In the genomic region with DNA sequence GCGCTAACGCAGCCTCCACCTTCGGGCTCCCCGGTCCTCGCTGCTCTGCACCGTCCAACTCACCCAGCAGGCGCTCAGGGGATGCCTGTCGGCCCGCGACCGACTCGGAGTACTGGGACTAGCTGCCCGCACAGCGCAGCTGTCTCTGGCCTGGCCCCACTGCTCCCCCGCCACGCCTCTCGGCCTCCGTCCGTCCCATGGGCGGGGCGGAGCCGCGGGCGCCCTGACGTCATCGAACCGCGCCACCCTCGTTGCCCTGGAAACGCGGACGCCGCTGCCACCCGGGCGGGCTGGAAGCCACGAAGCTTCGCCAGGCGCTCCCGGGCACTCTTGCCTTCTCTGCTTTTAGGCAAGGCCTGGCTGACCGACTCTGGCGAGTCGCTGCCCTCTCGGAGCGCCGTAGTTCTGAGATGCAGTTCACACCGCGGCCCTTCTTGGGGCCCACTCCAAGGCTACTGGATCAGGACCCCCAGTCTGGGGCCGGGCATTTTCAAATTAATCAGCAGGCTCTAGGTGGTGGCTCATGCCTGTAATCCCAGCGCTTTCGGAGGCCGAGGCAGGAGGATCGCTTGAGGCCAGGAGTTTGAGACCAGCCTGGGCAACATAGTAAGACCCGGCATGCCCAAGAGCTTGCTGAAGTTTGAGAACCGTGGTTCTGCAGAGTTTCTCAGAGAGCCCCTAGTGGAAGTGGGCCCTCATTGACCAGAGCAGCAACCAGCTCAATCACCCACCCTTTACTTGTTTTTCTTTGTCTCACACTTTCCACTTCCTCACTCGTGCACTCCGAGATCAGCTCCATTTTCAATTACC, we compare ENCODE assay signal across 8 cellular contexts. TPM values are rescaled to one million over a fixed set of nuclear protein-coding genes. Genes with fewer than 3 reads are reported as not detected.
DNase-seq lines count a peak whose midpoint lies in the region; ATAC-seq and TF ChIP-seq lines count a peak whose summit lies in the region.

No MANE protein-coding gene starts in this region.

- peak overlapping the region; percentile 15 to 92 (median 69) for H3K4me3 ChIP-seq in adrenal gland
- H3K4me3 ChIP-seq in heart right ventricle, result peak overlapping the region; percentile 62 to 99 (median 84)
- peak overlapping the region; percentile 86 for H3K4me3 ChIP-seq in urinary bladder (ENCODE audit: low read depth, low read length)

- H3K4me3 Mint-ChIP-seq in progenitor cell of endocrine pancreas (ENCODE audit: low read depth), result peak overlapping the region; percentile 90

- no peaks in the 10 kb centered on the region for H3K27me3 ChIP-seq in adrenal gland
- no peaks in the 10 kb centered on the region for H3K27me3 ChIP-seq in heart right ventricle

- H3K4me1 Mint-ChIP-seq in progenitor cell of endocrine pancreas (ENCODE audit: low read depth), result peaks cover 17% of the 10 kb centered on the region

- WGBS in adrenal gland, 4 donors, result 1 to 22% (median 3%) methylated on average over 4 to 56 of the region's 56 CpGs
- WGBS in heart right ventricle, 2 donors, result 1 to 2% methylated on average over 56 of the region's 56 CpGs
- 2% methylated on average over 56 of the region's 56 CpGs for WGBS in urinary bladder

- TF ChIP-seq CTCF in GM13977 (IDR thresholded peaks at IDR 0.05; ENCODE audit: extremely low read depth, insufficient read depth, missing control alignments) (peak; percentile 19), adrenal gland (IDR thresholded peaks at IDR 0.05) (peak in 3 of 6 experiments; percentile 25 to 26 (median 26)), heart right ventricle (IDR thresholded peaks at IDR 0.05) (peak in 1 of 9 donors; percentile 10), progenitor cell of endocrine pancreas (IDR thresholded peaks at IDR 0.05; ENCODE audit: unreplicated experiment) (peak; percentile 60)

- H3K9me3 ChIP-seq in adrenal gland (replicated peaks in 1 of 3) (no peaks in the 10 kb centered on the region), heart right ventricle (no peaks in the 10 kb centered on the region)

- H3K9me3 Mint-ChIP-seq in progenitor cell of endocrine pancreas (ENCODE audit: low read depth), result no peaks in the 10 kb centered on the region

- H3K4me1 ChIP-seq in adrenal gland (replicated peaks in 1 of 2) (peaks cover 7 to 15% of the 10 kb centered on the region in 2 donors), heart right ventricle (peaks cover 0 to 61% (median 42%) of the 10 kb centered on the region in 9 donors), urinary bladder (ENCODE audit: insufficient read depth) (peaks cover 2% of the 10 kb centered on the region)

- TF ChIP-seq POLR2A in adrenal gland (IDR thresholded peaks at IDR 0.05), result peak; percentile 57 to 84

- DNase-seq in GM13977 (ENCODE audit: low spot score), result peak; percentile 94
- DNase-seq in NCI-H1417 (lab: John Stamatoyannopoulos, UW), result peak; percentile 81 to 92 (median 89)
- DNase-seq in SW480 (ENCODE audit: low spot score), result peak; percentile 69
- DNase-seq in adrenal gland, result peak; percentile 89 to 95 (median 94)
- peak; percentile 86 to 93 for DNase-seq in heart right ventricle
- peak; percentile 95 for DNase-seq in progenitor cell of endocrine pancreas (ENCODE audit: low spot score, unreplicated experiment)

- in situ Hi-C loops in GM13977 (cut with MboI; ENCODE audit: low pct_unique_long_range_greater_than_20kb, low sequenced_read_pairs, unreplicated experiment), result no loop called here

- peak; percentile 97 for ATAC-seq in HG02798 (IDR thresholded peaks at IDR 0.05; ENCODE audit: poor library complexity, unreplicated experiment)
- peak; percentile 97 to 98 (median 98) for ATAC-seq in heart right ventricle

- H3K27me3 Mint-ChIP-seq in progenitor cell of endocrine pancreas, result no peaks in the 10 kb centered on the region

- H3K27ac ChIP-seq in adrenal gland, result peak overlapping the region in 4 of 5 donors; percentile 75 to 85 (median 80)
- H3K27ac ChIP-seq in heart right ventricle, result peak overlapping the region; percentile 67 to 94 (median 91)
- H3K27ac ChIP-seq in urinary bladder (ENCODE audit: low read depth), result peak overlapping the region; percentile 66

- intact Hi-C loops in adrenal gland (cut with DNase I) (loop anchor here in 1 of 2 donors (10.0 kb wide), 1 partner anchor 264 kb away; no protein-coding TSS in a partner anchor), heart right ventricle (cut with DNase I) (loop anchor here in 1 of 10 donors (1.0 kb wide), 1 partner anchor 12 kb away; a partner anchor contains a TSS)

- no peaks in the 10 kb centered on the region for H3K36me3 ChIP-seq in adrenal gland (replicated peaks in 1 of 2)
- H3K36me3 ChIP-seq in heart right ventricle, result peaks cover 0 to 11% (median 0%) of the 10 kb centered on the region in 9 donors
- H3K36me3 ChIP-seq in urinary bladder (ENCODE audit: insufficient read depth), result no peaks in the 10 kb centered on the region

- H3K27ac Mint-ChIP-seq in progenitor cell of endocrine pancreas, result peak overlapping the region; percentile 95

- H3K36me3 Mint-ChIP-seq in progenitor cell of endocrine pancreas (ENCODE audit: insufficient read depth), result no peaks in the 10 kb centered on the region

RNA-seq across cellular contexts. Expression of a gene that starts 12.0 kb away (rescaled TPM):
- 10 to 100 TPM; 24.3 to 44.2 (median 26.3) TPM for total RNA-seq in adrenal gland
- 10 to 100 TPM; 10.4 to 29.4 (median 27.3) TPM for polyA plus RNA-seq in adrenal gland
- 10 to 100 TPM; 21.6 to 28.9 (median 25.6) TPM for total RNA-seq in heart right ventricle
- 10 to 100 TPM; 17.9 to 18.5 TPM for polyA plus RNA-seq in heart right ventricle
- 22.6 and 25.3 TPM in 2 replicates for total RNA-seq in progenitor cell of endocrine pancreas
- total RNA-seq in urinary bladder, result 36.6 TPM
- 17.4 TPM for polyA plus RNA-seq in urinary bladder

RNA-seq across cellular contexts. Expression of a gene that starts 12.1 kb away (rescaled TPM):
- total RNA-seq in adrenal gland (10 to 100 TPM; 10.5 to 26.2 (median 14.9) TPM), heart right ventricle (10 to 100 TPM in 2 of 10 donors, 1 to 10 TPM in 8; 6.0 to 10.2 (median 8.4) TPM), progenitor cell of endocrine pancreas (29.1 and 31.0 TPM in 2 replicates), urinary bladder (17.5 TPM)
- polyA plus RNA-seq in adrenal gland (10 to 100 TPM in 1 of 3 donors, 1 to 10 TPM in 2; 6.0 to 12.9 (median 9.9) TPM), heart right ventricle (1 to 10 TPM; 4.5 to 5.3 TPM), urinary bladder (10.4 TPM)

Comparison
In these comparisons a context has a peak if more than half of its experiments do, and no peak if none do; other contexts are left out.
1. Peak in every context shown above with its lines: DNase-seq, ATAC-seq, H3K4me3 ChIP-seq and H3K27ac ChIP-seq.